In genomic region chr6:42260424-42260888, GRCh38 we compare ENCODE assay signal across 9 cellular contexts. TPM values are rescaled to one million over a fixed set of nuclear protein-coding genes. Genes with fewer than 3 reads are reported as not detected.
A peak's percentile ranks its signal among the peaks of the same experiment; 100 is the strongest.
DNase-seq lines count a peak whose midpoint lies in the region; ATAC-seq and TF ChIP-seq lines count a peak whose summit lies in the region.
"Had no signal": no experiment of that assay in that cellular context is flagged by ENCODE, and none has a peak within 500 bp of the region (broad histone marks: within the 10 kb centered on the region; RNA-seq: fewer than 3 reads in every experiment).

No MANE protein-coding gene starts in this region.

- CTCF ChIA-PET in GM10248 (lab: Yijun Ruan, JAX) = interaction anchor here (0.7 to 8.5 kb wide), 18 partner anchors 9 to 466 kb away, joined by 3 to 107 read pairs (median 4); no protein-coding TSS in a partner anchor

- no peak overlapping the region for H3K4me3 ChIP-seq in esophagus muscularis mucosa
- H3K4me3 ChIP-seq: ascending aorta had no signal

- intact Hi-C loops in esophagus muscularis mucosa (cut with DNase I) = loop anchor here (5.0 to 10.0 kb wide), 2 partner anchors 194 to 287 kb away; partner anchors contain the start of gene TRERF1

- peaks cover 6% of the 10 kb centered on the region for H3K36me3 Mint-ChIP-seq in activated naive CD8-positive, alpha-beta T cell treated with anti-CD3 and anti-CD28 coated beads for 36 hours

- H3K27ac Mint-ChIP-seq in activated naive CD8-positive, alpha-beta T cell treated with anti-CD3 and anti-CD28 coated beads for 36 hours = no peak overlapping the region

- TF ChIP-seq CTCF in esophagus muscularis mucosa (IDR thresholded peaks at IDR 0.05) (no peak), GM10248 (IDR thresholded peaks at IDR 0.05; ENCODE audit: control extremely low read depth, extremely low read depth, low read depth, missing control alignments) (no peak)

- no peak for TF ChIP-seq POLR2A in esophagus muscularis mucosa (IDR thresholded peaks at IDR 0.05; ENCODE audit: low read depth)

- no peak for TF ChIP-seq EP300 in esophagus muscularis mucosa (IDR thresholded peaks at IDR 0.05)

- 72% methylated on average over 5 of the region's 7 CpGs for WGBS in esophagus muscularis mucosa

- H3K27ac ChIP-seq in esophagus muscularis mucosa (replicated peaks in 1 of 4) = peak overlapping the region in 1 of 4 donors; percentile 24
- H3K27ac ChIP-seq: ascending aorta had no signal

- DNase-seq in AG08395 (ENCODE audit: low spot score) (peak; percentile 15), HuH-7 (ENCODE audit: low spot score) (peak; percentile 83), mesenteric fat pad (ENCODE audit: low spot score) (peak; percentile 89), esophagus muscularis mucosa (ENCODE audit: extremely low spot score) (no peak), GM10248 (ENCODE audit: extremely low spot score) (no peak)
- peak; percentile 18 for DNase-seq in activated naive CD8-positive, alpha-beta T cell treated with anti-CD3 and anti-CD28 coated beads for 36 hours
- DNase-seq in stimulated activated CD4-positive, alpha-beta T cell treated with anti-CD3 and anti-CD28 coated beads, Interleukin-4, amount 100 ng/mL, for 24 hours = no peak

- H3K4me3 Mint-ChIP-seq in activated naive CD8-positive, alpha-beta T cell treated with anti-CD3 and anti-CD28 coated beads for 36 hours = no peak overlapping the region

- H3K9me3 Mint-ChIP-seq in activated naive CD8-positive, alpha-beta T cell treated with anti-CD3 and anti-CD28 coated beads for 36 hours = no peaks in the 10 kb centered on the region

- no peaks in the 10 kb centered on the region for H3K27me3 ChIP-seq in esophagus muscularis mucosa
- H3K27me3 ChIP-seq: ascending aorta had no signal

- POLR2A ChIA-PET in GM10248 (lab: Yijun Ruan, JAX) = no interaction called here

- H3K4me1 Mint-ChIP-seq in activated naive CD8-positive, alpha-beta T cell treated with anti-CD3 and anti-CD28 coated beads for 36 hours = peaks cover 7% of the 10 kb centered on the region

- no peaks in the 10 kb centered on the region for H3K9me3 ChIP-seq in esophagus muscularis mucosa
- H3K9me3 ChIP-seq: ascending aorta had no signal

- H3K4me1 ChIP-seq in esophagus muscularis mucosa = peaks cover 13 to 29% (median 23%) of the 10 kb centered on the region in 4 donors
- H3K4me1 ChIP-seq: ascending aorta had no signal

- no peak for ATAC-seq in HG03342 (IDR thresholded peaks at IDR 0.05; ENCODE audit: unreplicated experiment)

- no peaks in the 10 kb centered on the region for H3K27me3 Mint-ChIP-seq in activated naive CD8-positive, alpha-beta T cell treated with anti-CD3 and anti-CD28 coated beads for 36 hours

- peaks cover under 1 to 43% (median 15%) of the 10 kb centered on the region in 4 donors for H3K36me3 ChIP-seq in esophagus muscularis mucosa

RNA-seq across cellular contexts. Expression of gene MRPS10, which starts 42.8 kb away (rescaled TPM):
- total RNA-seq in activated naive CD8-positive, alpha-beta T cell treated with anti-CD3 and anti-CD28 coated beads for 36 hours = 10 to 100 TPM; 50.7 to 51.2 TPM
- total RNA-seq in mesenteric fat pad (32.1 TPM), esophagus muscularis mucosa (10 to 100 TPM; 27.8 to 38.8 (median 29.3) TPM)

Comparison
In these comparisons a context has a peak if more than half of its experiments do, and no peak if none do; other contexts are left out.
1. DNase-seq: peak in AG08395 (single experiment), HuH-7 (single experiment), activated naive CD8-positive, alpha-beta T cell treated with anti-CD3 and anti-CD28 coated beads for 36 hours (single experiment) and mesenteric fat pad (single experiment); none in stimulated activated CD4-positive, alpha-beta T cell treated with anti-CD3 and anti-CD28 coated beads, Interleukin-4, amount 100 ng/mL, for 24 hours (single experiment), esophagus muscularis mucosa (single experiment) and GM10248 (single experiment).